26 cellular contexts compared by ENCODE assay signal in the genomic region with DNA sequence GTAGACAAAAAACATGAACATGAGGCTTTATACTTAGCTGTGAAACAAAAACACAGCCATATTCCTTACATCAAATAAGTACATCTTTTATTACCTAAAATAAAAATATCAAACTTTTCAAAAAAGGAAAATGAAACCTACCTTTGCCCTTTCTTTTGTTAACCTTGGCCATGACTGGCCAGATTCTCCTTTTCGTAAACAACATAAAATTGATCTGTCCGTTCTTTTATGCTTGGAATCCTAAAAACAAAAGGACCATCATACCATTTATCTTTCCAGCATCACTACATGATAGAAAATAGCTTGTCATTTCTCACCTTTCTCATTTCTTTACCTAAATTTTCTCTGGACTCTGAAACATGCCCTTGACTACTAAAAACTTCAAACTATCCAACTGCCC. TPM values are rescaled to one million over a fixed set of nuclear protein-coding genes. Genes with fewer than 3 reads are reported as not detected.
A peak's percentile ranks its signal among the peaks of the same experiment; 100 is the strongest.
DNase-seq lines count a peak whose midpoint lies in the region; ATAC-seq and TF ChIP-seq lines count a peak whose summit lies in the region.
"Had no signal": no experiment of that assay in that cellular context is flagged by ENCODE, and none has a peak within 500 bp of the region (broad histone marks: within the 10 kb centered on the region; RNA-seq: fewer than 3 reads in every experiment).

No MANE protein-coding gene starts in this region.

- no peak for ATAC-seq in CD4-positive, CD25-positive, alpha-beta regulatory T cell (ENCODE audit: low read depth in 2 of 2)
- ATAC-seq in memory B cell (ENCODE audit: low read depth) = no peak
- no peak for ATAC-seq in foreskin keratinocyte
- ATAC-seq: HCT116, heart left ventricle had no signal

- peaks cover 38% of the 10 kb centered on the region for H3K4me1 ChIP-seq in CD4-positive, CD25-positive, alpha-beta regulatory T cell (ENCODE audit: control insufficient read depth, insufficient read depth, low read length, poor library complexity, severe bottlenecking)
- H3K4me1 ChIP-seq in foreskin keratinocyte = peaks cover 10% of the 10 kb centered on the region
- H3K4me1 ChIP-seq: upper lobe of right lung had no signal

- H3K4me3 Mint-ChIP-seq in activated CD4-positive, alpha-beta T cell treated with anti-CD3 and anti-CD28 coated beads, Interleukin-2, amount 10 ng/mL, durations not matched to agents 7 days and 5 days = no peak overlapping the region
- H3K4me3 Mint-ChIP-seq in CD4-positive, CD25-positive, alpha-beta regulatory T cell = no peak overlapping the region
- H3K4me3 Mint-ChIP-seq in activated T-helper 1 cell treated with anti-CD3 and anti-CD28 coated beads, Interleukin-12 subunit alpha, Interleukin-12 subunit beta, Interleukin-2, Interleukin-4 antibody, amounts not matched to agents 30 ng/mL and 10 ng/mL and 1 ng/mL, durations not matched to agents 14 hours and 24 hours and 36 hours = no peak overlapping the region
- no peak overlapping the region for H3K4me3 Mint-ChIP-seq in memory B cell
- H3K4me3 Mint-ChIP-seq: activated CD4-positive, alpha-beta T cell treated with anti-CD3 and anti-CD28 coated beads, Interleukin-2, amount 10 ng/mL, durations not matched to agents 24 days and 14 days; nephron had no signal

- peaks cover 53% of the 10 kb centered on the region for H3K36me3 Mint-ChIP-seq in activated CD4-positive, alpha-beta T cell treated with anti-CD3 and anti-CD28 coated beads, Interleukin-2, amount 10 ng/mL, durations not matched to agents 7 days and 5 days (ENCODE audit: low read depth)
- H3K36me3 Mint-ChIP-seq in CD4-positive, CD25-positive, alpha-beta regulatory T cell = peaks cover 28% of the 10 kb centered on the region
- peaks cover 43% of the 10 kb centered on the region for H3K36me3 Mint-ChIP-seq in activated T-helper 1 cell treated with anti-CD3 and anti-CD28 coated beads, Interleukin-12 subunit alpha, Interleukin-12 subunit beta, Interleukin-2, Interleukin-4 antibody, amounts not matched to agents 30 ng/mL and 10 ng/mL and 1 ng/mL, durations not matched to agents 14 hours and 24 hours and 36 hours (ENCODE audit: low read depth)
- H3K36me3 Mint-ChIP-seq in memory B cell = peaks cover 15% of the 10 kb centered on the region

- peaks cover 57% of the 10 kb centered on the region for H3K36me3 ChIP-seq in CD4-positive, CD25-positive, alpha-beta regulatory T cell (ENCODE audit: control insufficient read depth, insufficient read depth, low read length)

- no peak for DNase-seq in activated CD4-positive, alpha-beta T cell treated with anti-CD3 and anti-CD28 coated beads, Interleukin-2, amount 10 ng/mL, durations not matched to agents 7 days and 5 days
- no peak for DNase-seq in activated CD4-positive, alpha-beta T cell treated with anti-CD3 and anti-CD28 coated beads, Interleukin-2, amount 50 U/mL, for 48 hours
- no peak for DNase-seq in CD4-positive, CD25-positive, alpha-beta regulatory T cell
- no peak for DNase-seq in activated T-helper 1 cell treated with anti-CD3 and anti-CD28 coated beads, Interleukin-12 subunit alpha, Interleukin-12 subunit beta, Interleukin-2, Interleukin-4 antibody, amounts not matched to agents 30 ng/mL and 10 ng/mL and 1 ng/mL, durations not matched to agents 14 hours and 24 hours and 36 hours (ENCODE audit: low spot score)
- DNase-seq in memory B cell (ENCODE audit: low spot score in 2 of 2) (no peak), DMS79 treated with DMSO at 0.1 percent for 48 hours (lab: John Stamatoyannopoulos, UW) (no peak), foreskin keratinocyte (no peak), NCI-H748 treated with DMSO at 0.1 percent for 48 hours (lab: John Stamatoyannopoulos, UW) (no peak)
- DNase-seq: activated CD4-positive, alpha-beta T cell treated with anti-CD3 and anti-CD28 coated beads, Interleukin-2, amount 10 ng/mL, durations not matched to agents 24 days and 14 days; activated effector memory CD4-positive, alpha-beta T cell treated with Interleukin-2 at 50 U/mL for 16 hours; dermis blood vessel endothelial cell; esophagus squamous epithelium; foreskin melanocyte; GF-D8; heart left ventricle; midbrain; NCI-H146; NCI-H2107; NCI-H345; NCI-H69; stimulated activated naive CD4-positive, alpha-beta T cell; SW 1271; upper lobe of right lung had no signal

- peak overlapping the region; percentile 50 for H3K27ac Mint-ChIP-seq in activated CD4-positive, alpha-beta T cell treated with anti-CD3 and anti-CD28 coated beads, Interleukin-2, amount 10 ng/mL, durations not matched to agents 7 days and 5 days
- H3K27ac Mint-ChIP-seq in CD4-positive, CD25-positive, alpha-beta regulatory T cell = peak overlapping the region in 2 of 3 donors; percentile 44 to 53
- H3K27ac Mint-ChIP-seq in activated T-helper 1 cell treated with anti-CD3 and anti-CD28 coated beads, Interleukin-12 subunit alpha, Interleukin-12 subunit beta, Interleukin-2, Interleukin-4 antibody, amounts not matched to agents 30 ng/mL and 10 ng/mL and 1 ng/mL, durations not matched to agents 14 hours and 24 hours and 36 hours = peak overlapping the region; percentile 40
- peak overlapping the region; percentile 53 for H3K27ac Mint-ChIP-seq in memory B cell

- no peaks in the 10 kb centered on the region for H3K9me3 Mint-ChIP-seq in activated CD4-positive, alpha-beta T cell treated with anti-CD3 and anti-CD28 coated beads, Interleukin-2, amount 10 ng/mL, durations not matched to agents 7 days and 5 days
- no peaks in the 10 kb centered on the region for H3K9me3 Mint-ChIP-seq in CD4-positive, CD25-positive, alpha-beta regulatory T cell
- H3K9me3 Mint-ChIP-seq in activated T-helper 1 cell treated with anti-CD3 and anti-CD28 coated beads, Interleukin-12 subunit alpha, Interleukin-12 subunit beta, Interleukin-2, Interleukin-4 antibody, amounts not matched to agents 30 ng/mL and 10 ng/mL and 1 ng/mL, durations not matched to agents 14 hours and 24 hours and 36 hours = no peaks in the 10 kb centered on the region
- no peaks in the 10 kb centered on the region for H3K9me3 Mint-ChIP-seq in memory B cell
- H3K9me3 Mint-ChIP-seq: activated CD4-positive, alpha-beta T cell treated with anti-CD3 and anti-CD28 coated beads, Interleukin-2, amount 10 ng/mL, durations not matched to agents 24 days and 14 days; nephron had no signal

- CTCF ChIA-PET in activated CD4-positive, alpha-beta T cell treated with anti-CD3 and anti-CD28 coated beads, Interleukin-2, amount 10 ng/mL, durations not matched to agents 7 days and 5 days (lab: Charles Lee) = interaction anchor here (0.6 to 2.2 kb wide), 2 partner anchors 16 to 34 kb away, joined by 3 to 6 read pairs; a partner anchor contains a TSS

- H3K4me3 ChIP-seq in CD4-positive, CD25-positive, alpha-beta regulatory T cell (ENCODE audit: low read depth, low read length) = no peak overlapping the region
- H3K4me3 ChIP-seq: esophagus squamous epithelium, heart left ventricle, upper lobe of right lung had no signal

- POLR2A ChIA-PET in activated CD4-positive, alpha-beta T cell treated with anti-CD3 and anti-CD28 coated beads, Interleukin-2, amount 10 ng/mL, durations not matched to agents 7 days and 5 days (lab: Charles Lee) = interaction anchor here (0.7 kb wide), 1 partner anchor 13 kb away, joined by 4 read pairs; no protein-coding TSS in a partner anchor

- no peak for TF ChIP-seq CTCF in foreskin keratinocyte (conservative IDR thresholded peaks at IDR 0.05)

- intact Hi-C loops in activated T-helper 1 cell treated with anti-CD3 and anti-CD28 coated beads, Interleukin-12 subunit alpha, Interleukin-12 subunit beta, Interleukin-2, Interleukin-4 antibody, amounts not matched to agents 30 ng/mL and 10 ng/mL and 1 ng/mL, durations not matched to agents 14 hours and 24 hours and 36 hours (cut with micrococcal nuclease) = no loop called here

- no peak overlapping the region for H3K27ac ChIP-seq in CD4-positive, CD25-positive, alpha-beta regulatory T cell (ENCODE audit: insufficient read depth, low read length, poor library complexity, severe bottlenecking)
- no peak overlapping the region for H3K27ac ChIP-seq in foreskin keratinocyte
- H3K27ac ChIP-seq: C4-2B, esophagus squamous epithelium, heart left ventricle, upper lobe of right lung had no signal

- no peaks in the 10 kb centered on the region for H3K27me3 Mint-ChIP-seq in activated CD4-positive, alpha-beta T cell treated with anti-CD3 and anti-CD28 coated beads, Interleukin-2, amount 10 ng/mL, durations not matched to agents 7 days and 5 days
- no peaks in the 10 kb centered on the region for H3K27me3 Mint-ChIP-seq in CD4-positive, CD25-positive, alpha-beta regulatory T cell
- no peaks in the 10 kb centered on the region for H3K27me3 Mint-ChIP-seq in activated T-helper 1 cell treated with anti-CD3 and anti-CD28 coated beads, Interleukin-12 subunit alpha, Interleukin-12 subunit beta, Interleukin-2, Interleukin-4 antibody, amounts not matched to agents 30 ng/mL and 10 ng/mL and 1 ng/mL, durations not matched to agents 14 hours and 24 hours and 36 hours (ENCODE audit: insufficient read depth)
- H3K27me3 Mint-ChIP-seq in memory B cell = no peaks in the 10 kb centered on the region
- H3K27me3 Mint-ChIP-seq: activated CD4-positive, alpha-beta T cell treated with anti-CD3 and anti-CD28 coated beads, Interleukin-2, amount 10 ng/mL, durations not matched to agents 24 days and 14 days had no signal

- no peaks in the 10 kb centered on the region for H3K27me3 ChIP-seq in CD4-positive, CD25-positive, alpha-beta regulatory T cell (ENCODE audit: control insufficient read depth, insufficient read depth, low read length)
- no peaks in the 10 kb centered on the region for H3K27me3 ChIP-seq in foreskin keratinocyte
- H3K27me3 ChIP-seq: esophagus squamous epithelium, heart left ventricle, upper lobe of right lung had no signal

- H3K9me3 ChIP-seq in CD4-positive, CD25-positive, alpha-beta regulatory T cell (ENCODE audit: control insufficient read depth in 2 of 2, low read length in 2 of 2) = no peaks in the 10 kb centered on the region
- H3K9me3 ChIP-seq: esophagus squamous epithelium, heart left ventricle, upper lobe of right lung had no signal

- H3K4me1 Mint-ChIP-seq in activated CD4-positive, alpha-beta T cell treated with anti-CD3 and anti-CD28 coated beads, Interleukin-2, amount 10 ng/mL, durations not matched to agents 7 days and 5 days = peaks cover 40% of the 10 kb centered on the region
- H3K4me1 Mint-ChIP-seq in CD4-positive, CD25-positive, alpha-beta regulatory T cell = peaks cover 22 to 57% (median 38%) of the 10 kb centered on the region in 4 donors
- peaks cover 34% of the 10 kb centered on the region for H3K4me1 Mint-ChIP-seq in activated T-helper 1 cell treated with anti-CD3 and anti-CD28 coated beads, Interleukin-12 subunit alpha, Interleukin-12 subunit beta, Interleukin-2, Interleukin-4 antibody, amounts not matched to agents 30 ng/mL and 10 ng/mL and 1 ng/mL, durations not matched to agents 14 hours and 24 hours and 36 hours (ENCODE audit: low read depth)
- peaks cover 12% of the 10 kb centered on the region for H3K4me1 Mint-ChIP-seq in memory B cell

RNA-seq across cellular contexts. Expression of a gene that starts 16.5 kb away (rescaled TPM):
- 100 to 1,000 TPM; 218 to 236 TPM for total RNA-seq in activated CD4-positive, alpha-beta T cell treated with anti-CD3 and anti-CD28 coated beads, Interleukin-2, amount 10 ng/mL, durations not matched to agents 7 days and 5 days
- total RNA-seq in CD4-positive, CD25-positive, alpha-beta regulatory T cell = 128 TPM
- 100 to 1,000 TPM; 276 to 321 (median 303) TPM for polyA plus RNA-seq in CD4-positive, CD25-positive, alpha-beta regulatory T cell
- total RNA-seq in activated T-helper 1 cell treated with anti-CD3 and anti-CD28 coated beads, Interleukin-12 subunit alpha, Interleukin-12 subunit beta, Interleukin-2, Interleukin-4 antibody, amounts not matched to agents 30 ng/mL and 10 ng/mL and 1 ng/mL, durations not matched to agents 14 hours and 24 hours and 36 hours = 301 and 302 TPM in 2 replicates
- 263 and 298 TPM in 2 replicates for total RNA-seq in foreskin keratinocyte
- polyA plus RNA-seq in foreskin keratinocyte = 265 and 316 TPM in 2 replicates

RNA-seq across cellular contexts. Expression of a gene that starts 25.8 kb away (rescaled TPM):
- 100 to 1,000 TPM; 506 to 539 TPM for total RNA-seq in activated CD4-positive, alpha-beta T cell treated with anti-CD3 and anti-CD28 coated beads, Interleukin-2, amount 10 ng/mL, durations not matched to agents 7 days and 5 days
- total RNA-seq in CD4-positive, CD25-positive, alpha-beta regulatory T cell = 277 TPM
- 1,000 to 10,000 TPM in 1 of 4 donors, 100 to 1,000 TPM in 3; 781 to 1,082 (median 867) TPM for polyA plus RNA-seq in CD4-positive, CD25-positive, alpha-beta regulatory T cell
- 714 and 716 TPM in 2 replicates for total RNA-seq in activated T-helper 1 cell treated with anti-CD3 and anti-CD28 coated beads, Interleukin-12 subunit alpha, Interleukin-12 subunit beta, Interleukin-2, Interleukin-4 antibody, amounts not matched to agents 30 ng/mL and 10 ng/mL and 1 ng/mL, durations not matched to agents 14 hours and 24 hours and 36 hours
- total RNA-seq in foreskin keratinocyte = 657 and 723 TPM in 2 replicates
- 574 and 700 TPM in 2 replicates for polyA plus RNA-seq in foreskin keratinocyte

RNA-seq across cellular contexts. Expression of a gene that starts 41.5 kb away (rescaled TPM):
- total RNA-seq in activated CD4-positive, alpha-beta T cell treated with anti-CD3 and anti-CD28 coated beads, Interleukin-2, amount 10 ng/mL, durations not matched to agents 7 days and 5 days = 100 to 1,000 TPM in 1 of 2 experiments, 10 to 100 TPM in 1; 98.4 to 116 TPM
- 237 TPM for total RNA-seq in CD4-positive, CD25-positive, alpha-beta regulatory T cell
- polyA plus RNA-seq in CD4-positive, CD25-positive, alpha-beta regulatory T cell = 10 to 100 TPM; 22.2 to 30.2 (median 22.6) TPM
- total RNA-seq in activated T-helper 1 cell treated with anti-CD3 and anti-CD28 coated beads, Interleukin-12 subunit alpha, Interleukin-12 subunit beta, Interleukin-2, Interleukin-4 antibody, amounts not matched to agents 30 ng/mL and 10 ng/mL and 1 ng/mL, durations not matched to agents 14 hours and 24 hours and 36 hours = 119 and 126 TPM in 2 replicates
- total RNA-seq in foreskin keratinocyte = 55.6 and 59.3 TPM in 2 replicates
- polyA plus RNA-seq in foreskin keratinocyte = 10.6 and 13.4 TPM in 2 replicates

RNA-seq across cellular contexts. Expression of a gene that starts 53.5 kb away (rescaled TPM):
- total RNA-seq in activated CD4-positive, alpha-beta T cell treated with anti-CD3 and anti-CD28 coated beads, Interleukin-2, amount 10 ng/mL, durations not matched to agents 7 days and 5 days = 100 to 1,000 TPM; 805 to 843 TPM
- 920 TPM for total RNA-seq in CD4-positive, CD25-positive, alpha-beta regulatory T cell
- 1,000 to 10,000 TPM; 1,082 to 1,280 (median 1,145) TPM for polyA plus RNA-seq in CD4-positive, CD25-positive, alpha-beta regulatory T cell
- total RNA-seq in activated T-helper 1 cell treated with anti-CD3 and anti-CD28 coated beads, Interleukin-12 subunit alpha, Interleukin-12 subunit beta, Interleukin-2, Interleukin-4 antibody, amounts not matched to agents 30 ng/mL and 10 ng/mL and 1 ng/mL, durations not matched to agents 14 hours and 24 hours and 36 hours = 942 and 963 TPM in 2 replicates
- 1,105 and 1,204 TPM in 2 replicates for total RNA-seq in foreskin keratinocyte
- polyA plus RNA-seq in foreskin keratinocyte = 1,271 and 1,425 TPM in 2 replicates
